In genomic region chr9:17783227-17783626, GRCh38 we compare ENCODE assay signal across 20 cellular contexts.
"Had no signal": no experiment of that assay in that cellular context is flagged by ENCODE, and none has a peak within 500 bp of the region (broad histone marks: within the 10 kb centered on the region; RNA-seq: fewer than 3 reads in every experiment).

No MANE protein-coding gene starts in this region.

- H3K4me2 ChIP-seq: KMS-11 had no signal

- H3K27ac ChIP-seq: ascending aorta, KMS-11 had no signal

- ATAC-seq: activated CD4-positive, CD25-positive, alpha-beta regulatory T cell treated with anti-CD3 and anti-CD28 coated beads, Interleukin-2, amount 50 U/mL, for 24 hours; activated CD8-positive, alpha-beta T cell treated with anti-CD3 and anti-CD28 coated beads, Interleukin-2, amount 10 ng/mL, durations not matched to agents 7 days and 5 days; PC-3 had no signal

- H3K4me1 ChIP-seq: ascending aorta had no signal

- H3K27me3 ChIP-seq: ascending aorta had no signal

- H3K36me3 ChIP-seq: ascending aorta had no signal

- H3K4me3 ChIP-seq: ascending aorta had no signal

- H3K9me3 ChIP-seq: ascending aorta had no signal

- DNase-seq: activated CD4-positive, alpha-beta T cell treated with anti-CD3 and anti-CD28 coated beads for 48 hours; activated CD4-positive, alpha-beta T cell treated with anti-CD3 and anti-CD28 coated beads, Interleukin-2, amount 50 U/mL, for 4 hours; activated CD8-positive, alpha-beta memory T cell treated with anti-CD3 and anti-CD28 coated beads, Interleukin-2, amount 50 U/mL, for 48 hours; activated CD8-positive, alpha-beta T cell treated with anti-CD3 and anti-CD28 coated beads, Interleukin-2, amount 10 ng/mL, durations not matched to agents 7 days and 5 days; activated effector memory CD4-positive, alpha-beta T cell treated with Interleukin-2 at 50 U/mL for 16 hours; activated naive CD4-positive, alpha-beta T cell; activated T-cell treated with anti-CD3 and anti-CD28 coated beads, Interleukin-2, amount 50 U/mL, for 24 hours; MM.1S; NCI-H1105; NCI-H1436; NCI-H1694 treated with DMSO at 0.1 percent for 48 hours; NCI-H2029 treated with DMSO at 0.1 percent for 48 hours; NCI-H345; NCI-H510A; NCI-H526 treated with DMSO at 0.1 percent for 48 hours; PC-3; SHP77 treated with DMSO at 0.1 percent for 48 hours had no signal

- H3K9ac ChIP-seq: KMS-11 had no signal
